1 cellular context compared by ENCODE assay signal in genomic region chr10:124589491-124590006, GRCh38.
TF ChIP-seq lines count a peak whose summit lies in the region.

No MANE protein-coding gene starts in this region.

TF ChIP-seq in HepG2, 621 proteins besides CTCF, POLR2A, EP300 and RAD21 (continued from another document and continues in another):
- TF ChIP-seq ZNF232 (CRISPR knock-in tag; IDR thresholded peaks at IDR 0.05; ENCODE audit: borderline replicate concordance) (no peak), IRF2 (CRISPR knock-in tag; IDR thresholded peaks at IDR 0.05) (no peak), MAX (IDR thresholded peaks at IDR 0.05) (no peak; the same call in 1 of the 2 replicates), BATF2 (CRISPR knock-in tag; IDR thresholded peaks at IDR 0.05) (no peak), THAP9 (CRISPR knock-in tag; IDR thresholded peaks at IDR 0.05; ENCODE audit: borderline replicate concordance) (no peak), RERE (CRISPR knock-in tag; IDR thresholded peaks at IDR 0.05; ENCODE audit: low read depth) (no peak), ZNF770 (CRISPR knock-in tag; IDR thresholded peaks at IDR 0.05) (peak; percentile 36; the same call in 1 of the 2 replicates), HOXA5 (CRISPR knock-in tag; IDR thresholded peaks at IDR 0.05) (no peak), ZFP36 (IDR thresholded peaks at IDR 0.05; ENCODE audit: borderline replicate concordance, low read depth, low read length, partially characterized antibody) (no peak), SNAPC5 (CRISPR knock-in tag; IDR thresholded peaks at IDR 0.05; ENCODE audit: borderline replicate concordance) (no peak), ZNF225 (CRISPR knock-in tag; IDR thresholded peaks at IDR 0.05) (no peak), EED (CRISPR knock-in tag; IDR thresholded peaks at IDR 0.05) (no peak), ZFP91 (CRISPR knock-in tag; IDR thresholded peaks at IDR 0.05; ENCODE audit: borderline replicate concordance) (peak; percentile 17; the same call in 1 of the 2 replicates), PPARG (CRISPR knock-in tag; conservative IDR thresholded peaks at IDR 0.05) (no peak), GTF3A (CRISPR knock-in tag; conservative IDR thresholded peaks at IDR 0.05) (no peak), NFYC (CRISPR knock-in tag; IDR thresholded peaks at IDR 0.05) (no peak), ATF3 (CRISPR knock-in tag; IDR thresholded peaks at IDR 0.05) (no peak), ZSCAN30 (CRISPR knock-in tag; IDR thresholded peaks at IDR 0.05) (no peak), ETS1 (CRISPR knock-in tag; IDR thresholded peaks at IDR 0.05) (no peak), SUZ12 (IDR thresholded peaks at IDR 0.05; ENCODE audit: low read depth, low read length) (no peak), ZMYM2 (CRISPR knock-in tag; IDR thresholded peaks at IDR 0.05) (no peak), TAF1 (CRISPR knock-in tag; IDR thresholded peaks at IDR 0.05) (no peak), FOXK2 (IDR thresholded peaks at IDR 0.05) (no peak), ZNF383 (CRISPR knock-in tag; IDR thresholded peaks at IDR 0.05; ENCODE audit: borderline replicate concordance) (no peak), ZNF552 (CRISPR knock-in tag; IDR thresholded peaks at IDR 0.05; ENCODE audit: borderline replicate concordance) (no peak), ZNF136 (CRISPR knock-in tag; IDR thresholded peaks at IDR 0.05; ENCODE audit: low read depth) (no peak), ZNF550 (CRISPR knock-in tag; IDR thresholded peaks at IDR 0.05; ENCODE audit: borderline replicate concordance) (no peak), TBL1XR1 (IDR thresholded peaks at IDR 0.05; ENCODE audit: borderline replicate concordance, low read length, partially characterized antibody) (no peak), PHF20 (CRISPR knock-in tag; IDR thresholded peaks at IDR 0.05) (no peak), BCL6 (CRISPR knock-in tag; IDR thresholded peaks at IDR 0.05) (peak; percentile 93), ZNF800 (CRISPR knock-in tag; IDR thresholded peaks at IDR 0.05) (no peak), GMEB1 (CRISPR knock-in tag; IDR thresholded peaks at IDR 0.05; ENCODE audit: borderline replicate concordance) (no peak), DNMT1 (CRISPR knock-in tag; IDR thresholded peaks at IDR 0.05) (no peak), ZNF3 (CRISPR knock-in tag; IDR thresholded peaks at IDR 0.05) (no peak), SRSF1 (optimal IDR thresholded peaks at IDR 0.05; ENCODE audit: low read depth, low read length) (no peak), ISX (CRISPR knock-in tag; conservative IDR thresholded peaks at IDR 0.05) (no peak), ARID3A (IDR thresholded peaks at IDR 0.05; ENCODE audit: low read depth, low read length) (no peak), RBAK (CRISPR knock-in tag; IDR thresholded peaks at IDR 0.05) (no peak), RXRA (CRISPR knock-in tag; IDR thresholded peaks at IDR 0.05) (peak; percentile 45; the same call in 1 of the 2 replicates), ZBTB38 (CRISPR knock-in tag; IDR thresholded peaks at IDR 0.05) (no peak), CBX2 (IDR thresholded peaks at IDR 0.05; ENCODE audit: low read depth, low read length) (no peak), CBX2 (CRISPR knock-in tag; IDR thresholded peaks at IDR 0.05; ENCODE audit: low read depth) (no peak), CBX1 (IDR thresholded peaks at IDR 0.05; ENCODE audit: low read depth) (no peak), ZNF326 (CRISPR knock-in tag; IDR thresholded peaks at IDR 0.05; ENCODE audit: borderline replicate concordance) (no peak), ZNF768 (CRISPR knock-in tag; IDR thresholded peaks at IDR 0.05) (peak; percentile 7; the same call in 1 of the 2 replicates)
